Comparison of ENCODE assay signal across 20 cellular contexts in genomic region chr5:86101966-86102365, GRCh38.
"Had no signal": no experiment of that assay in that cellular context is flagged by ENCODE, and none has a peak within 500 bp of the region (broad histone marks: within the 10 kb centered on the region; RNA-seq: fewer than 3 reads in every experiment).

No MANE protein-coding gene starts in this region.

- FAIRE-seq: HepG2 had no signal

- H3K36me3 ChIP-seq: SJSA1 had no signal

- H3K4me1 ChIP-seq: SJSA1 had no signal

- H3K9me3 ChIP-seq: SJSA1 had no signal

- H3K27me3 ChIP-seq: SJSA1 had no signal

- ATAC-seq: HepG2, Panc1, PC-3 had no signal

- H3K27ac ChIP-seq: RWPE1, SJSA1, SK-N-MC had no signal

- DNase-seq: IMR-90, Karpas-422, KG1, MM.1S, NCI-H1092 treated with DMSO at 0.1 percent for 48 hours, NCI-H1436, NCI-H187, NCI-H2029, NCI-H2081 treated with DMSO at 0.1 percent for 48 hours, NCI-H2171 treated with DMSO at 0.1 percent for 48 hours, NCI-H524, NCI-H526 treated with DMSO at 0.1 percent for 48 hours, NCI-H774, PC-3, SIG-M5 had no signal

- H3K4me3 ChIP-seq: SJSA1, SK-N-MC had no signal
